8 cellular contexts compared by ENCODE assay signal in the genomic region with DNA sequence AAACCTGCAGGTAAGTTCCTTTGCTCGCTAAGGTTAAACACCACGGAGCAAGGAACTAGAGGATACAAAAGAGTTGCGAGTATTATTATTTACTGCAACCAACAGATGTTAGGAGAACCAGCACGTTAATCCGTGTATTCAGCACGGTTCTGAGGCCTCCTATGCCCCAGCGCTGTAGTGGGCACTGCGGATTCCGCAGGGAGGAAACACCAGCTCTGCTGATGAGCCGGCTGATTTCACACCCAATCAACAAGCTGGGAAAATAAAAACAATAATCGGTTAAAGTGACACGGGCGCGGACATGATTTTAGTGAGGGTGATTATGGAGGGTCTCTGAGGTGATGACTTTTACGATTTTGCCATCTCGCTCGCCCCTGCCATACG. TPM values are rescaled to one million over a fixed set of nuclear protein-coding genes. Genes with fewer than 3 reads are reported as not detected.
DNase-seq lines count a peak whose midpoint lies in the region; ATAC-seq and TF ChIP-seq lines count a peak whose summit lies in the region.

No MANE protein-coding gene starts in this region.

- H3K9me3 ChIP-seq in SJSA1 (replicated peaks), result no peaks in the 10 kb centered on the region

- H3K36me3 ChIP-seq in SJSA1, result no peaks in the 10 kb centered on the region

- peaks cover 23% of the 10 kb centered on the region for H3K4me1 ChIP-seq in SJSA1 (replicated peaks)
- peaks cover 4% of the 10 kb centered on the region for H3K4me1 ChIP-seq in foreskin keratinocyte

- intact Hi-C loops in sciatic nerve (cut with DNase I), result loop anchor here (10.0 kb wide), 1 partner anchor 151 kb away; no protein-coding TSS in a partner anchor

- DNase-seq in SJSA1 (ENCODE audit: low read depth in 1 of 2, low spot score in 2 of 2) (no peak), foreskin keratinocyte (no peak), sciatic nerve (ENCODE audit: low spot score) (no peak), T-helper 9 cell (no peak), AG08396 (ENCODE audit: low spot score) (no peak), COLO829 (ENCODE audit: low spot score) (no peak)

- no peak for TF ChIP-seq CTCF in foreskin keratinocyte (conservative IDR thresholded peaks at IDR 0.05)

- ATAC-seq in GM19023 (IDR thresholded peaks at IDR 0.05; ENCODE audit: unreplicated experiment), result peak; percentile 2
- no peak for ATAC-seq in foreskin keratinocyte
- peak; percentile 29 for ATAC-seq in sciatic nerve
- no peak for ATAC-seq in HG03095 (IDR thresholded peaks at IDR 0.05; ENCODE audit: unreplicated experiment)

- H3K27me3 ChIP-seq in SJSA1 (replicated peaks) (no peaks in the 10 kb centered on the region), foreskin keratinocyte (no peaks in the 10 kb centered on the region)

- peak overlapping the region; percentile 60 for H3K4me3 ChIP-seq in SJSA1

- H3K27ac ChIP-seq in SJSA1 (peak overlapping the region; percentile 57), foreskin keratinocyte (peak overlapping the region; percentile 56)

RNA-seq across cellular contexts. Expression of a gene that starts 0.7 kb away (rescaled TPM):
- 28.4 and 29.2 TPM in 2 replicates for total RNA-seq in SJSA1 (2014; rRNA removed; shearing (Covaris generic))
- total RNA-seq in foreskin keratinocyte (9.2 and 11.2 TPM in 2 replicates), sciatic nerve (22.4 TPM)
- 5.3 and 6.8 TPM in 2 replicates for polyA plus RNA-seq in foreskin keratinocyte

RNA-seq across cellular contexts. Expression of a gene that starts 37.0 kb away (rescaled TPM):
- total RNA-seq in SJSA1 (2014; rRNA removed; shearing (Covaris generic)), result 0.21 TPM in 1 of 2 replicates, not detected in the other
- total RNA-seq in foreskin keratinocyte, result not detected in 2 replicates
- polyA plus RNA-seq in foreskin keratinocyte, result not detected in 2 replicates
- total RNA-seq in sciatic nerve, result not detected

Comparison
In these comparisons a context has a peak if more than half of its experiments do, and no peak if none do; other contexts are left out.
1. ATAC-seq: peak in GM19023 (single experiment) and sciatic nerve (single experiment); none in foreskin keratinocyte (single experiment) and HG03095 (single experiment).